Comparison of ENCODE assay signal across 9 cellular contexts in genomic region chr11:42824067-42824466, GRCh38.
"Had no signal": no experiment of that assay in that cellular context is flagged by ENCODE, and none has a peak within 500 bp of the region (broad histone marks: within the 10 kb centered on the region; RNA-seq: fewer than 3 reads in every experiment).

No MANE protein-coding gene starts in this region.

- ATAC-seq: GM23338, HCT116, K562 had no signal

- H3K4me3 Mint-ChIP-seq: GM23338, HFFc6 had no signal

- H3K4me1 ChIP-seq: HAP-1 had no signal

- H3K4me1 Mint-ChIP-seq: GM23338 had no signal

- H3K27ac ChIP-seq: HL-60 had no signal

- H3K27ac Mint-ChIP-seq: GM23338, HFFc6 had no signal

- H3K9me3 ChIP-seq: HAP-1 had no signal

- DNase-seq: H7, HFFc6, IMR-90, KG1 had no signal

- FAIRE-seq: K562 had no signal

- H3K36me3 ChIP-seq: HAP-1 had no signal

- H3K4me2 ChIP-seq: GM23338 had no signal

- H2AFZ ChIP-seq: GM23338 had no signal

- H3K4me3 ChIP-seq: GM23338, HAP-1, K562 had no signal
